Comparison of ENCODE assay signal across 1 cellular context in the genomic region with DNA sequence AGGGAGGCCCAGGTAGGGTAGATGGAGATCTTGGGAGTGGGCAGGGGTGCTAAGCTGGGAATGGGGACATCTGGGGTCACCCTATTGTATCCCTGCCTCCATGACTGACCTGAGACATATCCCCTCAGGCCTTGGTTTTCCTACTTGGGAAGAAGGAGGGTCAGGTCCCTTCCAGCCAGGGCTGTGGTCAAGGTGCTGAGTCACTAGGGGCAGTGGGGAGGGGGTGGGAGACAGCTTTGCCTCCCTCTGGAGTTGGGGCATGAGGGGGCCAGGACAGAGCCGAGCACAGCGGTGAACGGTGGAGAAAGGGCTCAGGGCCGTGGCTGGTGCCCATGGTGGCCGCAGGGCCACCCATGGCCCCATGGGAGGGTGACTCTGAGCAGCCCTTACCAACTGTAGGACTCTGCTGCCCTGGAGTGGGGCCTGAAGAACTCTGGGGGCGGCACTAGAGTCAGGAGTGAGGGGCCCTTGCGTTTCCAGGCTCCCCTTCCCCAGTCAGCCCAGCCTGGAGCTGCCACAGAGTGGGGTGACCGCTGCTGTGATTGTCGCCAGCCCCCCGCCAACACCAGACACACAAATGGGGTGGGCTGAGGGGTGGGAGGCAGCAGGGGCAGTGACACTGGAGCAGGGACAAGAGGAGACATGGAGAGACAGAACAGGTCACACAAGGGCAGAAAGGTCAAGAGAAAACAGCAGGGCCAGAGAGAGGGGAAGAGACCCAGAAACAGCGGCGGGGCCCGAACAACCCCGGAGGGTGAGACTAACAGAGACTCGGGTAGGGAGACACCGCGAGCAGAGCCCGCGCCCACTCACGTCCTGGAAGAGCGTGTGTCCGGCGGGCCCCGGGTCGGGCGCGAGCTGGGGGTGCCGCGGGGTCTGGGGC.
TF ChIP-seq lines count a peak whose summit lies in the region.

No MANE protein-coding gene starts in this region.

TF ChIP-seq in SK-N-SH treated with all-trans-retinoic acid at 6 μM for 48 hours, 23 proteins besides CTCF, POLR2A, EP300 and RAD21 (continued from another document):
- TF ChIP-seq, protein P1, sequence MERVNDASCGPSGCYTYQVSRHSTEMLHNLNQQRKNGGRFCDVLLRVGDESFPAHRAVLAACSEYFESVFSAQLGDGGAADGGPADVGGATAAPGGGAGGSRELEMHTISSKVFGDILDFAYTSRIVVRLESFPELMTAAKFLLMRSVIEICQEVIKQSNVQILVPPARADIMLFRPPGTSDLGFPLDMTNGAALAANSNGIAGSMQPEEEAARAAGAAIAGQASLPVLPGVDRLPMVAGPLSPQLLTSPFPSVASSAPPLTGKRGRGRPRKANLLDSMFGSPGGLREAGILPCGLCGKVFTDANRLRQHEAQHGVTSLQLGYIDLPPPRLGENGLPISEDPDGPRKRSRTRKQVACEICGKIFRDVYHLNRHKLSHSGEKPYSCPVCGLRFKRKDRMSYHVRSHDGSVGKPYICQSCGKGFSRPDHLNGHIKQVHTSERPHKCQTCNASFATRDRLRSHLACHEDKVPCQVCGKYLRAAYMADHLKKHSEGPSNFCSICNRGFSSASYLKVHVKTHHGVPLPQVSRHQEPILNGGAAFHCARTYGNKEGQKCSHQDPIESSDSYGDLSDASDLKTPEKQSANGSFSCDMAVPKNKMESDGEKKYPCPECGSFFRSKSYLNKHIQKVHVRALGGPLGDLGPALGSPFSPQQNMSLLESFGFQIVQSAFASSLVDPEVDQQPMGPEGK (CRISPR knock-in tag; IDR thresholded peaks at IDR 0.05; ENCODE audit: borderline replicate concordance): no peak
- TF ChIP-seq ZNF8 (CRISPR knock-in tag; IDR thresholded peaks at IDR 0.05): no peak
- no peak for TF ChIP-seq ZNF70 (CRISPR knock-in tag; IDR thresholded peaks at IDR 0.05)
- TF ChIP-seq ISL1 (CRISPR knock-in tag; IDR thresholded peaks at IDR 0.05): no peak
- TF ChIP-seq OSR1 (CRISPR knock-in tag; IDR thresholded peaks at IDR 0.05): no peak
- no peak for TF ChIP-seq BACH2 (CRISPR knock-in tag; IDR thresholded peaks at IDR 0.05; ENCODE audit: borderline replicate concordance)
- TF ChIP-seq ZC3H10 (CRISPR knock-in tag; IDR thresholded peaks at IDR 0.05): no peak
- no peak for TF ChIP-seq TSHZ2 (CRISPR knock-in tag; IDR thresholded peaks at IDR 0.05)
- TF ChIP-seq CSRNP3 (CRISPR knock-in tag; IDR thresholded peaks at IDR 0.05): no peak
- TF ChIP-seq GLIS3 (CRISPR knock-in tag; IDR thresholded peaks at IDR 0.05): no peak
- no peak for TF ChIP-seq SNAI2 (CRISPR knock-in tag; IDR thresholded peaks at IDR 0.05)
- TF ChIP-seq PPARA (CRISPR knock-in tag; IDR thresholded peaks at IDR 0.05; ENCODE audit: borderline replicate concordance): no peak
- TF ChIP-seq ZNF565 (CRISPR knock-in tag; conservative IDR thresholded peaks at IDR 0.05; ENCODE audit: low read depth): no peak
